Comparison of ENCODE assay signal across 1 cellular context in the genomic region with DNA sequence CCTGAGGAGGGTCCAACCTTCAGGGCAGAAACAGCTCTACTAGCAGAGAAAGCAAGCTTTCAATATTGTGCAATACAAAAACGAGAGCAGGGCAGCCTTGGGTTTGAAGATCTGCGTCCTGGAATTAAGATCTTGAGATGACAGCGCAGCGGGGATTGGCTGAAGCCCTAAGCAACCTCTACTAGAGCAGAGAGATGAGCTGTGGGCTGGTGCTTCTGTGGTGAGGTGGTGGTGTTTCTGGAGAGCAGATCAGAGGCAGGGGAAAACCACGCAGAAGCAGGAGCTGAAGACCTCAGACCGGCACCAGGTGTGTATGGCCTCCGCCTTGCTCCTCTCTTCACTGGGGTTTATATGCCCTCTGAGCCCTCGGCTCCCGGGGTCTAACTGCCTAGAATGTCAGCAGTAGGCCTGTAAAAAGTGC.
TF ChIP-seq lines count a peak whose summit lies in the region.

No MANE protein-coding gene starts in this region.

TF ChIP-seq in K562, 482 proteins besides CTCF, POLR2A, EP300 and RAD21:
- TF ChIP-seq CBX2 (IDR thresholded peaks at IDR 0.05; ENCODE audit: insufficient read depth, low read length, poor library complexity, severe bottlenecking) (no peak), MTF1 (CRISPR knock-in tag; IDR thresholded peaks at IDR 0.05; ENCODE audit: borderline replicate concordance) (no peak), ZNF324 (CRISPR knock-in tag; IDR thresholded peaks at IDR 0.05) (no peak), CEBPB (tag; IDR thresholded peaks at IDR 0.05) (peak; percentile 83), CEBPG (CRISPR knock-in tag; IDR thresholded peaks at IDR 0.05) (no peak), CEBPG (tag; conservative IDR thresholded peaks at IDR 0.05 in 1 of 2, IDR thresholded peaks at IDR 0.05 in 1 of 2) (peak; percentile 70 to 89), E2F8 (IDR thresholded peaks at IDR 0.05; ENCODE audit: low read depth, partially characterized antibody) (no peak), STAT5B (CRISPR knock-in tag; IDR thresholded peaks at IDR 0.05) (no peak), SIX5 (IDR thresholded peaks at IDR 0.05; ENCODE audit: borderline replicate concordance in 1 of 2, insufficient read depth in 1 of 2, low read depth in 1 of 2, low read length in 2 of 2) (no peak), MBD1 (CRISPR knock-in tag; IDR thresholded peaks at IDR 0.05) (no peak), ZBTB17 (CRISPR knock-in tag; IDR thresholded peaks at IDR 0.05) (0 out of 2 replicates have a peak, but pooled peaks have one; percentile 15)
- TF ChIP-seq, protein P1, sequence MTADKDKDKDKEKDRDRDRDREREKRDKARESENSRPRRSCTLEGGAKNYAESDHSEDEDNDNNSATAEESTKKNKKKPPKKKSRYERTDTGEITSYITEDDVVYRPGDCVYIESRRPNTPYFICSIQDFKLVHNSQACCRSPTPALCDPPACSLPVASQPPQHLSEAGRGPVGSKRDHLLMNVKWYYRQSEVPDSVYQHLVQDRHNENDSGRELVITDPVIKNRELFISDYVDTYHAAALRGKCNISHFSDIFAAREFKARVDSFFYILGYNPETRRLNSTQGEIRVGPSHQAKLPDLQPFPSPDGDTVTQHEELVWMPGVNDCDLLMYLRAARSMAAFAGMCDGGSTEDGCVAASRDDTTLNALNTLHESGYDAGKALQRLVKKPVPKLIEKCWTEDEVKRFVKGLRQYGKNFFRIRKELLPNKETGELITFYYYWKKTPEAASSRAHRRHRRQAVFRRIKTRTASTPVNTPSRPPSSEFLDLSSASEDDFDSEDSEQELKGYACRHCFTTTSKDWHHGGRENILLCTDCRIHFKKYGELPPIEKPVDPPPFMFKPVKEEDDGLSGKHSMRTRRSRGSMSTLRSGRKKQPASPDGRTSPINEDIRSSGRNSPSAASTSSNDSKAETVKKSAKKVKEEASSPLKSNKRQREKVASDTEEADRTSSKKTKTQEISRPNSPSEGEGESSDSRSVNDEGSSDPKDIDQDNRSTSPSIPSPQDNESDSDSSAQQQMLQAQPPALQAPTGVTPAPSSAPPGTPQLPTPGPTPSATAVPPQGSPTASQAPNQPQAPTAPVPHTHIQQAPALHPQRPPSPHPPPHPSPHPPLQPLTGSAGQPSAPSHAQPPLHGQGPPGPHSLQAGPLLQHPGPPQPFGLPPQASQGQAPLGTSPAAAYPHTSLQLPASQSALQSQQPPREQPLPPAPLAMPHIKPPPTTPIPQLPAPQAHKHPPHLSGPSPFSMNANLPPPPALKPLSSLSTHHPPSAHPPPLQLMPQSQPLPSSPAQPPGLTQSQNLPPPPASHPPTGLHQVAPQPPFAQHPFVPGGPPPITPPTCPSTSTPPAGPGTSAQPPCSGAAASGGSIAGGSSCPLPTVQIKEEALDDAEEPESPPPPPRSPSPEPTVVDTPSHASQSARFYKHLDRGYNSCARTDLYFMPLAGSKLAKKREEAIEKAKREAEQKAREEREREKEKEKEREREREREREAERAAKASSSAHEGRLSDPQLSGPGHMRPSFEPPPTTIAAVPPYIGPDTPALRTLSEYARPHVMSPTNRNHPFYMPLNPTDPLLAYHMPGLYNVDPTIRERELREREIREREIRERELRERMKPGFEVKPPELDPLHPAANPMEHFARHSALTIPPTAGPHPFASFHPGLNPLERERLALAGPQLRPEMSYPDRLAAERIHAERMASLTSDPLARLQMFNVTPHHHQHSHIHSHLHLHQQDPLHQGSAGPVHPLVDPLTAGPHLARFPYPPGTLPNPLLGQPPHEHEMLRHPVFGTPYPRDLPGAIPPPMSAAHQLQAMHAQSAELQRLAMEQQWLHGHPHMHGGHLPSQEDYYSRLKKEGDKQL (CRISPR knock-in tag; IDR thresholded peaks at IDR 0.05; ENCODE audit: borderline replicate concordance): no peak
